Comparison of ENCODE assay signal across 29 cellular contexts in genomic region chr9:137342482-137342881, GRCh38. TPM values are rescaled to one million over a fixed set of nuclear protein-coding genes. Genes with fewer than 3 reads are reported as not detected.
"Had no signal": no experiment of that assay in that cellular context is flagged by ENCODE, and none has a peak within 500 bp of the region (broad histone marks: within the 10 kb centered on the region; RNA-seq: fewer than 3 reads in every experiment).

No MANE protein-coding gene starts in this region.

- H3K27ac ChIP-seq: neural progenitor cell, ovary, parathyroid adenoma, prostate gland, skin epidermis, spleen, thoracic aorta, thyroid gland, tibial nerve, upper lobe of left lung, vagina had no signal

- FAIRE-seq: urothelium cell line had no signal

- H2AFZ ChIP-seq: neural progenitor cell, parathyroid adenoma had no signal

- ATAC-seq: naive thymus-derived CD4-positive, alpha-beta T cell; natural killer cell; right cardiac atrium; sciatic nerve; stimulated activated memory B cell treated with anti-CD40 and anti-IgM and Interleukin-4, amounts not matched to agents 10 μg/mL and 1 μg/mL and 100 μg/mL, for 72 hours; stimulated activated naive CD8-positive, alpha-beta T cell treated with anti-CD3 and anti-CD28 coated beads, Interleukin-15, amount 100 ng/mL, for 72 hours; stimulated activated naive CD8-positive, alpha-beta T cell treated with anti-CD3 and anti-CD28 coated beads, Interleukin-15, Interleukin-2, amounts not matched to agents 100 U/mL and 50 U/mL, for 24 hours had no signal

- H3K27me3 ChIP-seq: neural progenitor cell, ovary, spleen, thyroid gland, tibial nerve, upper lobe of left lung, vagina had no signal

- H3K79me2 ChIP-seq: parathyroid adenoma had no signal

- H3K9ac ChIP-seq: neural progenitor cell, parathyroid adenoma had no signal

- H3K4me1 ChIP-seq: neural progenitor cell, parathyroid adenoma, prostate gland, thyroid gland, tibial nerve, vagina had no signal

- H3K4me3 ChIP-seq: neural progenitor cell, ovary, prostate gland, skin epidermis, smooth muscle cell, spleen, thoracic aorta, thyroid gland, tibial nerve, upper lobe of left lung, vagina had no signal

- H3K4me2 ChIP-seq: neural progenitor cell, smooth muscle cell had no signal

- H3K36me3 ChIP-seq: neural progenitor cell, ovary, prostate gland had no signal

- DNase-seq: naive thymus-derived CD4-positive, alpha-beta T cell; natural killer cell; occipital lobe; retina; right cardiac atrium; spleen; stimulated activated CD4-positive, alpha-beta T cell treated with anti-CD3 and anti-CD28 coated beads, Interleukin-12 subunit alpha, Interleukin-12 subunit beta, amount 100 ng/mL, for 4 hours; stimulated activated CD4-positive, alpha-beta T cell treated with anti-CD3 and anti-CD28 coated beads, Interleukin-1b, Interleukin-23, amount 100 ng/mL, for 48 hours; stimulated activated CD4-positive, alpha-beta T cell treated with anti-CD3 and anti-CD28 coated beads, Interleukin-4, amount 100 ng/mL, for 1 hour; stimulated activated CD4-positive, alpha-beta T cell treated with anti-CD3 and anti-CD28 coated beads, Interleukin-4, amount 100 ng/mL, for 4 hours; stimulated activated CD8-positive, alpha-beta memory T cell treated with anti-CD3 and anti-CD28 coated beads, Interleukin-4, amount 100 ng/mL, for 48 hours; stimulated activated naive CD4-positive, alpha-beta T cell; stimulated activated naive CD8-positive, alpha-beta T cell treated with anti-CD3 and anti-CD28 coated beads, Interleukin-15, amount 100 ng/mL, for 72 hours; stimulated activated naive CD8-positive, alpha-beta T cell treated with anti-CD3 and anti-CD28 coated beads, Interleukin-15, Interleukin-2, amounts not matched to agents 100 U/mL and 50 U/mL, for 24 hours; thyroid gland; trophoblast cell; upper lobe of left lung had no signal

- H3K9me3 ChIP-seq: ovary, prostate gland, thyroid gland, vagina had no signal

RNA-seq across cellular contexts. Expression of gene NRARP, which starts 40.4 kb away (rescaled TPM):
- polyA plus RNA-seq: naive thymus-derived CD4-positive, alpha-beta T cell had no signal
